1 cellular context compared by ENCODE assay signal in genomic region chr1:150613061-150613920, GRCh38.
A peak's percentile ranks its signal among the peaks of the same experiment; 100 is the strongest.
TF ChIP-seq lines count a peak whose summit lies in the region.

No MANE protein-coding gene starts in this region.

TF ChIP-seq in K562, 482 proteins besides CTCF, POLR2A, EP300 and RAD21 (continued from another document and continues in another):
- TF ChIP-seq, protein P1, sequence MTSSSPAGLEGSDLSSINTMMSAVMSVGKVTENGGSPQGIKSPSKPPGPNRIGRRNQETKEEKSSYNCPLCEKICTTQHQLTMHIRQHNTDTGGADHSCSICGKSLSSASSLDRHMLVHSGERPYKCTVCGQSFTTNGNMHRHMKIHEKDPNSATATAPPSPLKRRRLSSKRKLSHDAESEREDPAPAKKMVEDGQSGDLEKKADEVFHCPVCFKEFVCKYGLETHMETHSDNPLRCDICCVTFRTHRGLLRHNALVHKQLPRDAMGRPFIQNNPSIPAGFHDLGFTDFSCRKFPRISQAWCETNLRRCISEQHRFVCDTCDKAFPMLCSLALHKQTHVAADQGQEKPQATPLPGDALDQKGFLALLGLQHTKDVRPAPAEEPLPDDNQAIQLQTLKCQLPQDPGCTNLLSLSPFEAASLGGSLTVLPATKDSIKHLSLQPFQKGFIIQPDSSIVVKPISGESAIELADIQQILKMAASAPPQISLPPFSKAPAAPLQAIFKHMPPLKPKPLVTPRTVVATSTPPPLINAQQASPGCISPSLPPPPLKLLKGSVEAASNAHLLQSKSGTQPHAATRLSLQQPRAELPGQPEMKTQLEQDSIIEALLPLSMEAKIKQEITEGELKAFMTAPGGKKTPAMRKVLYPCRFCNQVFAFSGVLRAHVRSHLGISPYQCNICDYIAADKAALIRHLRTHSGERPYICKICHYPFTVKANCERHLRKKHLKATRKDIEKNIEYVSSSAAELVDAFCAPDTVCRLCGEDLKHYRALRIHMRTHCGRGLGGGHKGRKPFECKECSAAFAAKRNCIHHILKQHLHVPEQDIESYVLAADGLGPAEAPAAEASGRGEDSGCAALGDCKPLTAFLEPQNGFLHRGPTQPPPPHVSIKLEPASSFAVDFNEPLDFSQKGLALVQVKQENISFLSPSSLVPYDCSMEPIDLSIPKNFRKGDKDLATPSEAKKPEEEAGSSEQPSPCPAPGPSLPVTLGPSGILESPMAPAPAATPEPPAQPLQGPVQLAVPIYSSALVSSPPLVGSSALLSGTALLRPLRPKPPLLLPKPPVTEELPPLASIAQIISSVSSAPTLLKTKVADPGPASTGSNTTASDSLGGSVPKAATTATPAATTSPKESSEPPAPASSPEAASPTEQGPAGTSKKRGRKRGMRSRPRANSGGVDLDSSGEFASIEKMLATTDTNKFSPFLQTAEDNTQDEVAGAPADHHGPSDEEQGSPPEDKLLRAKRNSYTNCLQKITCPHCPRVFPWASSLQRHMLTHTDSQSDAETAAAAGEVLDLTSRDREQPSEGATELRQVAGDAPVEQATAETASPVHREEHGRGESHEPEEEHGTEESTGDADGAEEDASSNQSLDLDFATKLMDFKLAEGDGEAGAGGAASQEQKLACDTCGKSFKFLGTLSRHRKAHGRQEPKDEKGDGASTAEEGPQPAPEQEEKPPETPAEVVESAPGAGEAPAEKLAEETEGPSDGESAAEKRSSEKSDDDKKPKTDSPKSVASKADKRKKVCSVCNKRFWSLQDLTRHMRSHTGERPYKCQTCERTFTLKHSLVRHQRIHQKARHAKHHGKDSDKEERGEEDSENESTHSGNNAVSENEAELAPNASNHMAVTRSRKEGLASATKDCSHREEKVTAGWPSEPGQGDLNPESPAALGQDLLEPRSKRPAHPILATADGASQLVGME (CRISPR knock-in tag; IDR thresholded peaks at IDR 0.05) = no peak
- no peak for TF ChIP-seq RNF219 (CRISPR knock-in tag; IDR thresholded peaks at IDR 0.05)
- TF ChIP-seq HMG20B (CRISPR knock-in tag; IDR thresholded peaks at IDR 0.05) = no peak
- TF ChIP-seq, protein P2, sequence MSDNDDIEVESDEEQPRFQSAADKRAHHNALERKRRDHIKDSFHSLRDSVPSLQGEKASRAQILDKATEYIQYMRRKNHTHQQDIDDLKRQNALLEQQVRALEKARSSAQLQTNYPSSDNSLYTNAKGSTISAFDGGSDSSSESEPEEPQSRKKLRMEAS (CRISPR knock-in tag; IDR thresholded peaks at IDR 0.05) = no peak
- TF ChIP-seq, protein P3, sequence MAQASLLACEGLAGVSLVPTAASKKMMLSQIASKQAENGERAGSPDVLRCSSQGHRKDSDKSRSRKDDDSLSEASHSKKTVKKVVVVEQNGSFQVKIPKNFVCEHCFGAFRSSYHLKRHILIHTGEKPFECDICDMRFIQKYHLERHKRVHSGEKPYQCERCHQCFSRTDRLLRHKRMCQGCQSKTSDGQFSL (CRISPR knock-in tag; IDR thresholded peaks at IDR 0.05) = no peak
- TF ChIP-seq, protein P3 (tag; IDR thresholded peaks at IDR 0.05) = no peak
- TF ChIP-seq SREBF2 (CRISPR knock-in tag; IDR thresholded peaks at IDR 0.05) = no peak
- TF ChIP-seq POLR2AphosphoS5 (IDR thresholded peaks at IDR 0.05; ENCODE audit: control insufficient read depth, insufficient read depth, low read depth, low read length) = no peak
- no peak for TF ChIP-seq ZNF830 (CRISPR knock-in tag; IDR thresholded peaks at IDR 0.05)
- TF ChIP-seq ZKSCAN3 (CRISPR knock-in tag; IDR thresholded peaks at IDR 0.05) = 0 out of 2 replicates have a peak, but pooled peaks have one; percentile 9
- peak; percentile 49 for TF ChIP-seq CEBPG (CRISPR knock-in tag; IDR thresholded peaks at IDR 0.05)
- TF ChIP-seq CEBPG (tag; conservative IDR thresholded peaks at IDR 0.05 in 1 of 2, IDR thresholded peaks at IDR 0.05 in 1 of 2) = peak; percentile 41 to 72
- no peak for TF ChIP-seq FOXA1 (IDR thresholded peaks at IDR 0.05; ENCODE audit: borderline replicate concordance)
- TF ChIP-seq HMG20A (CRISPR knock-in tag; conservative IDR thresholded peaks at IDR 0.05) = no peak
- TF ChIP-seq DPF2 (IDR thresholded peaks at IDR 0.05) = peak; percentile 95
- TF ChIP-seq SRSF1 (IDR thresholded peaks at IDR 0.05; ENCODE audit: low read depth, low read length) = no peak
- no peak for TF ChIP-seq BRCA1 (IDR thresholded peaks at IDR 0.05)
- no peak for TF ChIP-seq BRCA1 (CRISPR knock-in tag; IDR thresholded peaks at IDR 0.05)
- TF ChIP-seq, protein P4, sequence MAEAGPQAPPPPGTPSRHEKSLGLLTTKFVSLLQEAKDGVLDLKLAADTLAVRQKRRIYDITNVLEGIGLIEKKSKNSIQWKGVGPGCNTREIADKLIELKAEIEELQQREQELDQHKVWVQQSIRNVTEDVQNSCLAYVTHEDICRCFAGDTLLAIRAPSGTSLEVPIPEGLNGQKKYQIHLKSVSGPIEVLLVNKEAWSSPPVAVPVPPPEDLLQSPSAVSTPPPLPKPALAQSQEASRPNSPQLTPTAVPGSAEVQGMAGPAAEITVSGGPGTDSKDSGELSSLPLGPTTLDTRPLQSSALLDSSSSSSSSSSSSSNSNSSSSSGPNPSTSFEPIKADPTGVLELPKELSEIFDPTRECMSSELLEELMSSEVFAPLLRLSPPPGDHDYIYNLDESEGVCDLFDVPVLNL (CRISPR knock-in tag; IDR thresholded peaks at IDR 0.05; ENCODE audit: low read depth) = no peak
- peak; percentile 99 for TF ChIP-seq SPI1 (IDR thresholded peaks at IDR 0.05; ENCODE audit: borderline replicate concordance, low read depth, low read length)
- TF ChIP-seq, protein P5, sequence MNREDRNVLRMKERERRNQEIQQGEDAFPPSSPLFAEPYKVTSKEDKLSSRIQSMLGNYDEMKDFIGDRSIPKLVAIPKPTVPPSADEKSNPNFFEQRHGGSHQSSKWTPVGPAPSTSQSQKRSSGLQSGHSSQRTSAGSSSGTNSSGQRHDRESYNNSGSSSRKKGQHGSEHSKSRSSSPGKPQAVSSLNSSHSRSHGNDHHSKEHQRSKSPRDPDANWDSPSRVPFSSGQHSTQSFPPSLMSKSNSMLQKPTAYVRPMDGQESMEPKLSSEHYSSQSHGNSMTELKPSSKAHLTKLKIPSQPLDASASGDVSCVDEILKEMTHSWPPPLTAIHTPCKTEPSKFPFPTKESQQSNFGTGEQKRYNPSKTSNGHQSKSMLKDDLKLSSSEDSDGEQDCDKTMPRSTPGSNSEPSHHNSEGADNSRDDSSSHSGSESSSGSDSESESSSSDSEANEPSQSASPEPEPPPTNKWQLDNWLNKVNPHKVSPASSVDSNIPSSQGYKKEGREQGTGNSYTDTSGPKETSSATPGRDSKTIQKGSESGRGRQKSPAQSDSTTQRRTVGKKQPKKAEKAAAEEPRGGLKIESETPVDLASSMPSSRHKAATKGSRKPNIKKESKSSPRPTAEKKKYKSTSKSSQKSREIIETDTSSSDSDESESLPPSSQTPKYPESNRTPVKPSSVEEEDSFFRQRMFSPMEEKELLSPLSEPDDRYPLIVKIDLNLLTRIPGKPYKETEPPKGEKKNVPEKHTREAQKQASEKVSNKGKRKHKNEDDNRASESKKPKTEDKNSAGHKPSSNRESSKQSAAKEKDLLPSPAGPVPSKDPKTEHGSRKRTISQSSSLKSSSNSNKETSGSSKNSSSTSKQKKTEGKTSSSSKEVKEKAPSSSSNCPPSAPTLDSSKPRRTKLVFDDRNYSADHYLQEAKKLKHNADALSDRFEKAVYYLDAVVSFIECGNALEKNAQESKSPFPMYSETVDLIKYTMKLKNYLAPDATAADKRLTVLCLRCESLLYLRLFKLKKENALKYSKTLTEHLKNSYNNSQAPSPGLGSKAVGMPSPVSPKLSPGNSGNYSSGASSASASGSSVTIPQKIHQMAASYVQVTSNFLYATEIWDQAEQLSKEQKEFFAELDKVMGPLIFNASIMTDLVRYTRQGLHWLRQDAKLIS (CRISPR knock-in tag; IDR thresholded peaks at IDR 0.05) = no peak
- TF ChIP-seq TSHZ1 (CRISPR knock-in tag; IDR thresholded peaks at IDR 0.05) = no peak
- no peak for TF ChIP-seq HNRNPH1 (optimal IDR thresholded peaks at IDR 0.05; ENCODE audit: low read depth, low read length)
- no peak for TF ChIP-seq GATAD2A (IDR thresholded peaks at IDR 0.05)
- peak; percentile 95 for TF ChIP-seq SMARCA4 (IDR thresholded peaks at IDR 0.05)
- TF ChIP-seq AFF1 (IDR thresholded peaks at IDR 0.05; ENCODE audit: low read depth in 1 of 2, partially characterized antibody in 2 of 2) = peak in 1 of 2 experiments; percentile 81
- peak; percentile 80 for TF ChIP-seq MAFG (tag; conservative IDR thresholded peaks at IDR 0.05)
- peak; percentile 21 to 62; a peak in 2 of 4 replicates for TF ChIP-seq TRIM24 (IDR thresholded peaks at IDR 0.05)
- TF ChIP-seq SP2 (IDR thresholded peaks at IDR 0.05; ENCODE audit: extremely low read depth, low read depth, low read length, poor library complexity, severe bottlenecking) = no peak
- no peak for TF ChIP-seq MLLT1 (IDR thresholded peaks at IDR 0.05)
- no peak for TF ChIP-seq ZNF586 (CRISPR knock-in tag; conservative IDR thresholded peaks at IDR 0.05)
